ENCODE assay signal across 22 cellular contexts in genomic region chr4:66555301-66555700, GRCh38.
A peak's percentile ranks its signal among the peaks of the same experiment; 100 is the strongest.
DNase-seq lines count a peak whose midpoint lies in the region; ATAC-seq and TF ChIP-seq lines count a peak whose summit lies in the region.
"Had no signal": no experiment of that assay in that cellular context is flagged by ENCODE, and none has a peak within 500 bp of the region (broad histone marks: within the 10 kb centered on the region; RNA-seq: fewer than 3 reads in every experiment).

No MANE protein-coding gene starts in this region.

- ATAC-seq in foreskin keratinocyte (peak; percentile 87), HG03571 (IDR thresholded peaks at IDR 0.05; ENCODE audit: unreplicated experiment) (no peak), HG03520 (IDR thresholded peaks at IDR 0.05; ENCODE audit: unreplicated experiment) (no peak), GM21576 (IDR thresholded peaks at IDR 0.05; ENCODE audit: unreplicated experiment) (no peak)
- ATAC-seq: naive thymus-derived CD8-positive, alpha-beta T cell; pancreas; right cardiac atrium; WTC11 had no signal

- no peak for TF ChIP-seq CTCF in foreskin keratinocyte (conservative IDR thresholded peaks at IDR 0.05)

- H3K4me3 ChIP-seq in ACC112 (ENCODE audit: low read depth, low read length), result no peak overlapping the region
- H3K4me3 ChIP-seq: BLaER1 treated with 17β-estradiol and CSF1 and Interleukin-3, amounts not matched to agents 10 nM and 100 nM; pancreas; suprapubic skin had no signal

- no peaks in the 10 kb centered on the region for H3K79me2 ChIP-seq in ACC112 (ENCODE audit: control insufficient read depth, insufficient read depth, low read length, unreplicated experiment)

- H3K27ac ChIP-seq in ACC112 (ENCODE audit: low read depth, low read length) (peak overlapping the region; percentile 83), foreskin keratinocyte (no peak overlapping the region)
- H3K27ac ChIP-seq: BLaER1 treated with 17β-estradiol and CSF1 and Interleukin-3, amounts not matched to agents 10 nM and 100 nM; pancreas; suprapubic skin had no signal

- H3K27me3 ChIP-seq in ACC112 (ENCODE audit: insufficient read depth, low read length) (no peaks in the 10 kb centered on the region), foreskin keratinocyte (no peaks in the 10 kb centered on the region)
- H3K27me3 ChIP-seq: BLaER1 treated with 17β-estradiol and CSF1 and Interleukin-3, amounts not matched to agents 10 nM and 100 nM; pancreas; suprapubic skin had no signal

- DNase-seq in M059J (ENCODE audit: low read depth) (peak; percentile 85), astrocyte of the hippocampus (ENCODE audit: low read depth, low spot score) (peak; percentile 66), foreskin keratinocyte (peak; percentile 83 to 94), COLO829 (ENCODE audit: low spot score) (no peak)
- DNase-seq: activated CD4-positive, alpha-beta T cell treated with anti-CD3 and anti-CD28 coated beads, Interleukin-2, amount 50 U/mL, for 48 hours; activated naive CD4-positive, alpha-beta T cell treated with Interleukin-2 at 50 U/mL for 16 hours; activated T-cell treated with anti-CD3 and anti-CD28 coated beads for 4 hours; cortex of kidney; KBM-7; kidney; naive thymus-derived CD8-positive, alpha-beta T cell; NCI-H187 treated with DMSO at 0.1 percent for 48 hours; NCI-H2227 treated with DMSO at 0.1 percent for 48 hours; pancreas; right cardiac atrium had no signal

- H3K36me3 ChIP-seq in ACC112 (ENCODE audit: insufficient read depth, low read length), result no peaks in the 10 kb centered on the region; the same call in 1 of the 2 replicates
- H3K36me3 ChIP-seq: BLaER1 treated with 17β-estradiol and CSF1 and Interleukin-3, amounts not matched to agents 10 nM and 100 nM; pancreas; suprapubic skin had no signal

- H3K4me1 ChIP-seq in ACC112 (ENCODE audit: control insufficient read depth, insufficient read depth, low read length, unreplicated experiment) (peaks cover 23% of the 10 kb centered on the region), foreskin keratinocyte (peaks cover 26% of the 10 kb centered on the region)
- H3K4me1 ChIP-seq: BLaER1 treated with 17β-estradiol and CSF1 and Interleukin-3, amounts not matched to agents 10 nM and 100 nM; pancreas; suprapubic skin had no signal

- peak overlapping the region; percentile 1 for H2AFZ ChIP-seq in ACC112 (ENCODE audit: low read length, unreplicated experiment)
